ENCODE assay signal across 12 cellular contexts in genomic region chr2:74566423-74567085, GRCh38. TPM values are rescaled to one million over a fixed set of nuclear protein-coding genes. Genes with fewer than 3 reads are reported as not detected.
DNase-seq lines count a peak whose midpoint lies in the region; ATAC-seq, FAIRE-seq and TF ChIP-seq lines count a peak whose summit lies in the region.
"Had no signal": no experiment of that assay in that cellular context is flagged by ENCODE, and none has a peak within 500 bp of the region (broad histone marks: within the 10 kb centered on the region; RNA-seq: fewer than 3 reads in every experiment).

No MANE protein-coding gene starts in this region.

- no peak for DNase-seq in activated CD4-positive, CD25-positive, alpha-beta regulatory T cell treated with anti-CD3 and anti-CD28 coated beads, Interleukin-2, amount 50 U/mL, for 72 hours
- peak; percentile 88 for DNase-seq in M059J (ENCODE audit: low read depth)
- DNase-seq in GM12878 (ENCODE audit: low read depth, low spot score): no peak
- no peak for DNase-seq in sciatic nerve (ENCODE audit: low spot score)
- no peak for DNase-seq in HT-29 (ENCODE audit: low spot score)
- DNase-seq: body of pancreas, NCI-H187 had no signal

- H3K27ac ChIP-seq in GM12878 (ENCODE audit: control insufficient read depth, insufficient read depth): peak overlapping the region; percentile 77
- H3K27ac ChIP-seq: body of pancreas, C4-2B had no signal

- ATAC-seq in activated CD4-positive, CD25-positive, alpha-beta regulatory T cell treated with anti-CD3 and anti-CD28 coated beads, Interleukin-2, amount 50 U/mL, for 24 hours: peak; percentile 47 to 48
- ATAC-seq in GM12878 (peak; percentile 59), sciatic nerve (peak; percentile 22), HG03196 (IDR thresholded peaks at IDR 0.05; ENCODE audit: unreplicated experiment) (no peak), GM19351 (IDR thresholded peaks at IDR 0.05; ENCODE audit: unreplicated experiment) (no peak)
- ATAC-seq: body of pancreas had no signal

- RAD21 ChIA-PET in GM12878 (lab: Charles Lee; ENCODE audit: unreplicated experiment): interaction anchor here (0.7 to 7.5 kb wide), 14 partner anchors 10 to 145 kb away, joined by 3 to 94 read pairs (median 4); partner anchors contain the start of genes AUP1, C2orf81, CCDC142 and HTRA2

- H3K4me3 ChIP-seq in GM12878: no peak overlapping the region; the same call in 1 of the 2 replicates
- H3K4me3 ChIP-seq: body of pancreas had no signal

- TF ChIP-seq CTCF in GM12878 (IDR thresholded peaks at IDR 0.05 in 2 of 3, conservative IDR thresholded peaks at IDR 0.05 in 1 of 3; ENCODE audit: control insufficient read depth in 2 of 3, extremely low read depth in 1 of 3, insufficient read depth in 1 of 3, low read depth in 3 of 3, low read length in 3 of 3): no peak

- peaks cover 55% of the 10 kb centered on the region for H3K4me1 ChIP-seq in GM12878 (ENCODE audit: control insufficient read depth, insufficient read depth, low read length)
- H3K4me1 ChIP-seq: body of pancreas had no signal

- H3K79me2 ChIP-seq in GM12878 (ENCODE audit: control insufficient read depth, insufficient read depth, low read length): no peaks in the 10 kb centered on the region

- H3K9me3 ChIP-seq in GM12878 (replicated peaks; ENCODE audit: control insufficient read depth, insufficient read depth, low read length): no peaks in the 10 kb centered on the region
- H3K9me3 ChIP-seq: body of pancreas had no signal

- no peak overlapping the region for H3K9ac ChIP-seq in GM12878 (ENCODE audit: control insufficient read depth, insufficient read depth, low read length)

- FAIRE-seq in GM12878 (lab: Jason Lieb, UNC): peak; percentile 52

- peak overlapping the region; percentile 60; the same call in 1 of the 2 replicates for H3K4me2 ChIP-seq in GM12878 (ENCODE audit: control insufficient read depth, insufficient read depth)

- no peaks in the 10 kb centered on the region for H3K27me3 ChIP-seq in GM12878 (replicated peaks in 1 of 2; ENCODE audit: control insufficient read depth in 2 of 2, insufficient read depth in 2 of 2, low read length in 1 of 2)
- H3K27me3 ChIP-seq: body of pancreas had no signal

- peak; percentile 38 to 63; a peak in 3 of 4 replicates for TF ChIP-seq EP300 in GM12878 (IDR thresholded peaks at IDR 0.05; ENCODE audit: borderline replicate concordance in 1 of 2, control insufficient read depth in 1 of 2, low read depth in 2 of 2, low read length in 2 of 2)

- no peak for TF ChIP-seq RAD21 in GM12878 (IDR thresholded peaks at IDR 0.05; ENCODE audit: insufficient read depth, low read depth, low read length)

- intact Hi-C loops in GM12878 (cut with micrococcal nuclease; ENCODE audit: unreplicated experiment): no loop called here
- intact Hi-C loops in sciatic nerve (cut with DNase I): no loop called here

- WGBS in GM12878 (ENCODE audit: insufficient coverage, insufficient replicate concordance, low lambda C conversion rate, missing lambda C conversion rate): 47% methylated on average over 2 of the region's 5 CpGs

- TF ChIP-seq POLR2A in GM12878 (IDR thresholded peaks at IDR 0.05; ENCODE audit: low read depth, low read length): no peak

- H2AFZ ChIP-seq in GM12878 (ENCODE audit: control insufficient read depth, low read depth, low read length): peak overlapping the region; percentile 76

- no TSS peak for BruUV-seq in GM12878 (replicated peaks; lab: Mats Ljungman, UMichigan)

- in situ Hi-C loops in GM12878 (cut with MboI): no loop called here

- no peaks in the 10 kb centered on the region for H4K20me1 ChIP-seq in GM12878 (ENCODE audit: control insufficient read depth, insufficient read depth)

- CTCF ChIA-PET in GM12878 (lab: Yijun Ruan, JAX): interaction anchor here (0.9 to 17.4 kb wide), 16 partner anchors 9 to 175 kb away, joined by 3 to 281 read pairs (median 6); partner anchors contain the start of genes CCDC142, SEMA4F and TTC31

- POLR2A ChIA-PET in GM12878 (lab: Charles Lee): interaction anchor here (0.9 to 25.0 kb wide), 8 partner anchors 11 to 146 kb away, joined by 4 to 441 read pairs (median 12); partner anchors contain the start of genes AUP1, C2orf81, DOK1 and HTRA2

- SMC1A ChIA-PET in GM12878 (lab: Charles Lee; ENCODE audit: uncharacterized antibody, unreplicated experiment): interaction anchor here (0.8 to 16.6 kb wide), 14 partner anchors 8 to 63 kb away, joined by 3 to 371 read pairs (median 7); partner anchors contain the start of genes DQX1 and LOXL3

- no peaks in the 10 kb centered on the region for H3K36me3 ChIP-seq in GM12878 (ENCODE audit: control insufficient read depth in 2 of 2, insufficient read depth in 2 of 2, low read length in 1 of 2)

RNA-seq across cellular contexts. Expression of gene DOK1, which starts 12.0 kb away (rescaled TPM):
- 7.5 and 13.3 TPM in 2 replicates for total RNA-seq in M059J (2014; rRNA removed; shearing (Covaris generic))
- 32.8 and 37.1 TPM in 2 replicates for total RNA-seq in GM12878 (2013; cell fraction: nucleolus; rRNA removed)
- total RNA-seq in GM12878 (2014; rRNA removed): 90.7 and 104 TPM in 2 replicates
- 28.3 and 31.0 TPM in 2 replicates for total RNA-seq in GM12878 (2014; rRNA removed; fragmentation: Illumina TruSeq; extraction: Trizol)
- total RNA-seq in GM12878 (2021): 82.2 and 91.5 TPM in 2 replicates
- polyA plus RNA-seq in GM12878 (2011; ENCODE audit: low read depth): 17.7 TPM
- polyA plus RNA-seq in GM12878 (2011; rRNA removed): 17.6 and 30.8 TPM in 2 replicates
- polyA plus RNA-seq in GM12878 (2011; cell fraction: cytosol; rRNA removed): 38.2 and 54.7 TPM in 2 replicates
- polyA plus RNA-seq in GM12878 (2011; cell fraction: nucleus; rRNA removed): 79.5 and 102 TPM in 2 replicates
- polyA plus RNA-seq in GM12878 (2012): 45.5 and 50.5 TPM in 2 replicates
- 13.3 and 40.3 TPM in 2 replicates for polyA plus RNA-seq in GM12878 (2014; fragmentation: Illumina TruSeq; extraction: Trizol)
- 1 to 10 TPM; 1.4 to 6.3 TPM for polyA plus RNA-seq in GM12878 (2014; fragmentation: Nextera tagmentation; extraction: Ambion mirVana)
- polyA plus RNA-seq in GM12878 (2014; rRNA removed): 79.1 and 99.6 TPM in 2 replicates
- 10 to 100 TPM; 81.6 to 89.4 TPM for polyA plus RNA-seq in GM12878 (2016; fragmentation: Nextera tagmentation; extraction: Ambion mirVana)
- 19.7 and 49.8 TPM in 2 replicates for polyA minus RNA-seq in GM12878 (2011; rRNA and poly(A)+ RNA removed)
- polyA minus RNA-seq in GM12878 (2011; cell fraction: cytosol; rRNA and poly(A)+ RNA removed): 18.7 and 22.8 TPM in 2 replicates
- 38.7 and 57.0 TPM in 2 replicates for polyA minus RNA-seq in GM12878 (2011; cell fraction: nucleus; rRNA and poly(A)+ RNA removed)
- 17.3 TPM for total RNA-seq in sciatic nerve
- 17.9 and 18.3 TPM in 2 replicates for total RNA-seq in HT-29 (2014; rRNA removed; shearing (Covaris generic))

RNA-seq across cellular contexts. Expression of gene LOXL3, which starts 12.8 kb away (rescaled TPM):
- total RNA-seq in M059J (2014; rRNA removed; shearing (Covaris generic)): 43.9 and 66.9 TPM in 2 replicates
- total RNA-seq in GM12878 (2013; cell fraction: nucleolus; rRNA removed): 28.1 and 32.7 TPM in 2 replicates
- total RNA-seq in GM12878 (2014; rRNA removed) (19.4 and 22.2 TPM in 2 replicates), GM12878 (2014; rRNA removed; fragmentation: Illumina TruSeq; extraction: Trizol) (11.9 TPM in 2 replicates), GM12878 (2021) (25.1 and 29.0 TPM in 2 replicates), sciatic nerve (9.2 TPM)
- 6.5 TPM for polyA plus RNA-seq in GM12878 (2011; ENCODE audit: low read depth)
- polyA plus RNA-seq in GM12878 (2011; rRNA removed) (37.6 and 40.9 TPM in 2 replicates), GM12878 (2014; fragmentation: Illumina TruSeq; extraction: Trizol) (16.2 and 16.6 TPM in 2 replicates), GM12878 (2014; fragmentation: Nextera tagmentation; extraction: Ambion mirVana) (1 to 10 TPM; 6.2 to 6.7 TPM), GM12878 (2014; rRNA removed) (32.8 and 33.3 TPM in 2 replicates), GM12878 (2016; fragmentation: Nextera tagmentation; extraction: Ambion mirVana) (10 to 100 TPM; 27.3 to 31.2 TPM)
- polyA plus RNA-seq in GM12878 (2011; cell fraction: cytosol; rRNA removed): 50.1 and 55.1 TPM in 2 replicates
- polyA plus RNA-seq in GM12878 (2011; cell fraction: nucleus; rRNA removed): 99.3 and 126 TPM in 2 replicates
- 13.4 and 15.8 TPM in 2 replicates for polyA plus RNA-seq in GM12878 (2012)
- 35.9 and 53.6 TPM in 2 replicates for polyA minus RNA-seq in GM12878 (2011; rRNA and poly(A)+ RNA removed)
- polyA minus RNA-seq in GM12878 (2011; cell fraction: cytosol; rRNA and poly(A)+ RNA removed): 12.8 and 14.6 TPM in 2 replicates
- 21.5 and 28.7 TPM in 2 replicates for polyA minus RNA-seq in GM12878 (2011; cell fraction: nucleus; rRNA and poly(A)+ RNA removed)
- total RNA-seq in HT-29 (2014; rRNA removed; shearing (Covaris generic)): 0.74 and 2.2 TPM in 2 replicates

RNA-seq across cellular contexts. Expression of gene HTRA2, which starts 36.8 kb away (rescaled TPM):
- 29.4 and 32.0 TPM in 2 replicates for total RNA-seq in M059J (2014; rRNA removed; shearing (Covaris generic))
- total RNA-seq in GM12878 (2013; cell fraction: nucleolus; rRNA removed): 41.0 and 54.6 TPM in 2 replicates
- total RNA-seq in GM12878 (2014; rRNA removed) (73.9 and 77.4 TPM in 2 replicates), GM12878 (2014; rRNA removed; fragmentation: Illumina TruSeq; extraction: Trizol) (48.7 and 51.8 TPM in 2 replicates), GM12878 (2021) (62.2 and 64.5 TPM in 2 replicates), sciatic nerve (34.5 TPM)
- polyA plus RNA-seq in GM12878 (2011; ENCODE audit: low read depth): 24.0 TPM
- polyA plus RNA-seq in GM12878 (2011; rRNA removed) (34.3 and 46.9 TPM in 2 replicates), GM12878 (2014; fragmentation: Illumina TruSeq; extraction: Trizol) (39.7 and 45.1 TPM in 2 replicates), GM12878 (2014; fragmentation: Nextera tagmentation; extraction: Ambion mirVana) (10 to 100 TPM; 42.3 to 46.4 TPM), GM12878 (2014; rRNA removed) (68.3 and 70.5 TPM in 2 replicates), GM12878 (2016; fragmentation: Nextera tagmentation; extraction: Ambion mirVana) (10 to 100 TPM; 60.6 to 61.4 TPM)
- 68.5 and 72.9 TPM in 2 replicates for polyA plus RNA-seq in GM12878 (2011; cell fraction: cytosol; rRNA removed)
- 110 and 113 TPM in 2 replicates for polyA plus RNA-seq in GM12878 (2011; cell fraction: nucleus; rRNA removed)
- 41.1 and 51.2 TPM in 2 replicates for polyA plus RNA-seq in GM12878 (2012)
- 47.2 and 71.4 TPM in 2 replicates for polyA minus RNA-seq in GM12878 (2011; rRNA and poly(A)+ RNA removed)
- polyA minus RNA-seq in GM12878 (2011; cell fraction: cytosol; rRNA and poly(A)+ RNA removed): 13.1 and 14.5 TPM in 2 replicates
- polyA minus RNA-seq in GM12878 (2011; cell fraction: nucleus; rRNA and poly(A)+ RNA removed): 44.7 and 56.4 TPM in 2 replicates
- 44.7 and 49.2 TPM in 2 replicates for total RNA-seq in HT-29 (2014; rRNA removed; shearing (Covaris generic))

RNA-seq across cellular contexts. Expression of gene AUP1, which starts 37.0 kb away (rescaled TPM):
- total RNA-seq in M059J (2014; rRNA removed; shearing (Covaris generic)): 115 and 119 TPM in 2 replicates
- 142 and 147 TPM in 2 replicates for total RNA-seq in GM12878 (2013; cell fraction: nucleolus; rRNA removed)
- 151 and 152 TPM in 2 replicates for total RNA-seq in GM12878 (2014; rRNA removed)
- total RNA-seq in GM12878 (2014; rRNA removed; fragmentation: Illumina TruSeq; extraction: Trizol): 104 and 107 TPM in 2 replicates
- 127 and 128 TPM in 2 replicates for total RNA-seq in GM12878 (2021)
- 55.2 TPM for polyA plus RNA-seq in GM12878 (2011; ENCODE audit: low read depth)
- 71.4 and 106 TPM in 2 replicates for polyA plus RNA-seq in GM12878 (2011; rRNA removed)
- polyA plus RNA-seq in GM12878 (2011; cell fraction: cytosol; rRNA removed): 160 and 189 TPM in 2 replicates
- polyA plus RNA-seq in GM12878 (2011; cell fraction: nucleus; rRNA removed): 745 and 873 TPM in 2 replicates
- 109 and 110 TPM in 2 replicates for polyA plus RNA-seq in GM12878 (2012)
- polyA plus RNA-seq in GM12878 (2014; fragmentation: Illumina TruSeq; extraction: Trizol): 137 and 147 TPM in 2 replicates
- 10 to 100 TPM; 39.1 to 56.5 TPM for polyA plus RNA-seq in GM12878 (2014; fragmentation: Nextera tagmentation; extraction: Ambion mirVana)
- 212 and 215 TPM in 2 replicates for polyA plus RNA-seq in GM12878 (2014; rRNA removed)
- polyA plus RNA-seq in GM12878 (2016; fragmentation: Nextera tagmentation; extraction: Ambion mirVana): 100 to 1,000 TPM; 187 to 204 TPM
- polyA minus RNA-seq in GM12878 (2011; rRNA and poly(A)+ RNA removed): 80.1 and 134 TPM in 2 replicates
- 40.2 and 55.4 TPM in 2 replicates for polyA minus RNA-seq in GM12878 (2011; cell fraction: cytosol; rRNA and poly(A)+ RNA removed)
- 167 and 238 TPM in 2 replicates for polyA minus RNA-seq in GM12878 (2011; cell fraction: nucleus; rRNA and poly(A)+ RNA removed)
- total RNA-seq in sciatic nerve: 75.3 TPM
- total RNA-seq in HT-29 (2014; rRNA removed; shearing (Covaris generic)): 222 and 224 TPM in 2 replicates

RNA-seq across cellular contexts. Expression of gene DQX1, which starts 40.5 kb away (rescaled TPM):
- not detected in 2 replicates for total RNA-seq in M059J (2014; rRNA removed; shearing (Covaris generic))
- total RNA-seq in GM12878 (2013; cell fraction: nucleolus; rRNA removed): 1.8 and 2.2 TPM in 2 replicates
- total RNA-seq in GM12878 (2014; rRNA removed): 0.34 and 1.2 TPM in 2 replicates
- total RNA-seq in GM12878 (2014; rRNA removed; fragmentation: Illumina TruSeq; extraction: Trizol): 0.67 and 0.78 TPM in 2 replicates
- total RNA-seq in GM12878 (2021): 0.85 and 0.98 TPM in 2 replicates
- 1.1 TPM for polyA plus RNA-seq in GM12878 (2011; ENCODE audit: low read depth)
- polyA plus RNA-seq in GM12878 (2011; rRNA removed): 0.46 and 0.87 TPM in 2 replicates
- polyA plus RNA-seq in GM12878 (2011; cell fraction: cytosol; rRNA removed): 0.60 and 0.79 TPM in 2 replicates
- polyA plus RNA-seq in GM12878 (2011; cell fraction: nucleus; rRNA removed): 7.3 and 10.0 TPM in 2 replicates
- 1.2 TPM in 2 replicates for polyA plus RNA-seq in GM12878 (2012)
- polyA plus RNA-seq in GM12878 (2014; fragmentation: Illumina TruSeq; extraction: Trizol): 0.96 and 1.7 TPM in 2 replicates
- under 1 TPM; 0.63 to 0.73 TPM for polyA plus RNA-seq in GM12878 (2014; fragmentation: Nextera tagmentation; extraction: Ambion mirVana)
- 1.5 and 1.6 TPM in 2 replicates for polyA plus RNA-seq in GM12878 (2014; rRNA removed)
- 1 to 10 TPM; 1.1 to 2.1 TPM for polyA plus RNA-seq in GM12878 (2016; fragmentation: Nextera tagmentation; extraction: Ambion mirVana)
- 0.46 and 1.0 TPM in 2 replicates for polyA minus RNA-seq in GM12878 (2011; rRNA and poly(A)+ RNA removed)
- polyA minus RNA-seq in GM12878 (2011; cell fraction: cytosol; rRNA and poly(A)+ RNA removed): not detected in 2 replicates
- 1.9 and 2.1 TPM in 2 replicates for polyA minus RNA-seq in GM12878 (2011; cell fraction: nucleus; rRNA and poly(A)+ RNA removed)
- total RNA-seq in sciatic nerve: not detected
- 0.47 and 1.3 TPM in 2 replicates for total RNA-seq in HT-29 (2014; rRNA removed; shearing (Covaris generic))
- total RNA-seq: subcutaneous adipose tissue had no signal

Comparison
In these comparisons a context has a peak if more than half of its experiments do, and no peak if none do; other contexts are left out.
1. ATAC-seq: peak in activated CD4-positive, CD25-positive, alpha-beta regulatory T cell treated with anti-CD3 and anti-CD28 coated beads, Interleukin-2, amount 50 U/mL, for 24 hours (2 of 2), GM12878 (single experiment) and sciatic nerve (single experiment); none in HG03196 (single experiment) and GM19351 (single experiment).